18 cellular contexts compared by ENCODE assay signal in the genomic region with DNA sequence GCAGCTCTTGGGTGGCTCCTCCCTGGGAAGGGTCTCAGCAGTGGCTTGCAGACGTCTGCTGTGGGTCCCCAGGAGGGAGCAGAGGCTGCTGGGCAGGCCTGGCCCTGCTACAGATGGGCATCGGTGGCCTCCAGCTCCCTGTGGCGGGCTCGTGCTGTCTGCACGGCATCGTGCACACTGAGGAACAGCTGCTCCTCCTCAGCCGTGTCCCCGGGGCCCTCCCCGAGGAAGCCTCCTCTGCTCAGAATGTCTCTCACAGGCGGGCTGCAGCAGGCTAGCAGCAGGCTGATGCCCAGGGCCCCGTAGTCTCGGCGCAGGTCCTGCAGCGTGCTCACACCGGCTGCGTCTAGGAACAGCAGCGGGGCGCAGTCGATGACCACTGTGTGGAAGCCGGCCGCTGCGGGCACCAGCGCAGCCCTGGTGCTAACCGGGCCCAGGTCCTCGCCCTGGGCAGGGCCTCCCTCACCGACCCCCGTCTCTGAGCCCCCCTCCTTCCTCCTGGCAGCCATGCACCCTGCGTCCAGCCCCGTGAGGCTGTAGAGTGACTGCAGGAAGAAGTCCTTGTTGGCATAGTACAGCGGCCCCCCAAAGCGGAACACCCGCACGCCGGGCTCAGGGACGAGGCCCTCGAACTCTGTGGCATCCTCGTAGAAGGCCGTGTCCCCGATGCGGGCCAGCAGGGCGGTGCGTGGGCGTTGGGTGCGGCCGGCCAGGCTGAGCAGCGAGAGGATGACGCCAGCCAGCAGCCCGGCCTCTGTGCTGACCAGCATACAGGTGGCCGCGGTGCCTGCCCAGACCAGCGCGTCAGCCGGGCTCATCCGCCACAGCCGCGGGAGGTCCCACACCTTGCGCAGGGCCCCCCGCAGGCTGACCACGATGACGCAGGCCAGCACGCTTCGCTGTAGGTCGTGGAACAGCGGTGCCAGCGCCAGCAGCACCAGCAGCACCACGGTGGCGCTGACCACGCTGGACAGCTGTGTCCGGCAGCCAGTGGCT. TPM values are rescaled to one million over a fixed set of nuclear protein-coding genes. Genes with fewer than 3 reads are reported as not detected.
"Had no signal": no experiment of that assay in that cellular context is flagged by ENCODE, and none has a peak within 500 bp of the region (broad histone marks: within the 10 kb centered on the region; RNA-seq: fewer than 3 reads in every experiment).

No MANE protein-coding gene starts in this region.

- H3K27me3 ChIP-seq: gastrocnemius medialis, tibial artery, vagina had no signal

- H3K27ac Mint-ChIP-seq: activated CD4-positive, alpha-beta T cell treated with anti-CD3 and anti-CD28 coated beads, Interleukin-2, amount 10 ng/mL, durations not matched to agents 24 days and 14 days; activated naive CD4-positive, alpha-beta T cell treated with anti-CD3 and anti-CD28 coated beads for 36 hours; activated T-helper 1 cell treated with anti-CD3 and anti-CD28 coated beads, Interleukin-12 subunit alpha, Interleukin-12 subunit beta, Interleukin-2, Interleukin-4 antibody, amounts not matched to agents 30 ng/mL and 10 ng/mL and 1 ng/mL, durations not matched to agents 14 hours and 24 hours and 36 hours; stimulated activated naive B cell treated with anti-CD40 and anti-IgM and Interleukin-4, amounts not matched to agents 10 μg/mL and 1 μg/mL and 100 μg/mL, for 72 hours had no signal

- H3K79me2 ChIP-seq: parathyroid adenoma had no signal

- H3K36me3 Mint-ChIP-seq: naive B cell had no signal

- H3K9me3 Mint-ChIP-seq: activated CD4-positive, alpha-beta T cell treated with anti-CD3 and anti-CD28 coated beads, Interleukin-2, amount 10 ng/mL, durations not matched to agents 24 days and 14 days; activated naive CD4-positive, alpha-beta T cell treated with anti-CD3 and anti-CD28 coated beads for 36 hours; activated T-helper 1 cell treated with anti-CD3 and anti-CD28 coated beads, Interleukin-12 subunit alpha, Interleukin-12 subunit beta, Interleukin-2, Interleukin-4 antibody, amounts not matched to agents 30 ng/mL and 10 ng/mL and 1 ng/mL, durations not matched to agents 14 hours and 24 hours and 36 hours; naive B cell; stimulated activated naive B cell treated with anti-CD40 and anti-IgM and Interleukin-4, amounts not matched to agents 10 μg/mL and 1 μg/mL and 100 μg/mL, for 72 hours had no signal

- H3K4me3 ChIP-seq: gastrocnemius medialis, skin epidermis, tibial artery had no signal

- H3K9me3 ChIP-seq: gastrocnemius medialis, tibial artery, vagina had no signal

- H3K27me3 Mint-ChIP-seq: activated CD4-positive, alpha-beta T cell treated with anti-CD3 and anti-CD28 coated beads, Interleukin-2, amount 10 ng/mL, durations not matched to agents 24 days and 14 days; naive B cell; stimulated activated naive B cell treated with anti-CD40 and anti-IgM and Interleukin-4, amounts not matched to agents 10 μg/mL and 1 μg/mL and 100 μg/mL, for 72 hours had no signal

- H2AFZ ChIP-seq: parathyroid adenoma had no signal

- FAIRE-seq: astrocyte, bronchial epithelial cell had no signal

- ATAC-seq: activated CD8-positive, alpha-beta T cell treated with anti-CD3 and anti-CD28 coated beads, Interleukin-2, amount 10 ng/mL, durations not matched to agents 7 days and 5 days; gastrocnemius medialis; stimulated activated naive B cell treated with anti-CD40 and anti-IgM and Interleukin-4, amounts not matched to agents 10 μg/mL and 1 μg/mL and 100 μg/mL, for 72 hours had no signal

- H3K27ac ChIP-seq: epithelial cell of prostate, gastrocnemius medialis, parathyroid adenoma, skin epidermis, tibial artery, vagina had no signal

- H3K36me3 ChIP-seq: vagina had no signal

- H3K9ac ChIP-seq: parathyroid adenoma had no signal

- DNase-seq: activated CD4-positive, alpha-beta T cell treated with anti-CD3 and anti-CD28 coated beads, Interleukin-2, amount 10 ng/mL, durations not matched to agents 24 days and 14 days; activated CD4-positive, CD25-positive, alpha-beta regulatory T cell; activated CD8-positive, alpha-beta T cell treated with anti-CD3 and anti-CD28 coated beads, Interleukin-2, amount 10 ng/mL, durations not matched to agents 7 days and 5 days; activated naive CD4-positive, alpha-beta T cell treated with anti-CD3 and anti-CD28 coated beads for 36 hours; gastrocnemius medialis; mammary epithelial cell; naive B cell; stimulated activated CD4-positive, alpha-beta T cell treated with anti-CD3 and anti-CD28 coated beads, Interleukin-15, amount 100 ng/mL, for 24 hours; stimulated activated CD4-positive, alpha-beta T cell treated with anti-CD3 and anti-CD28 coated beads, Interleukin-4, amount 100 ng/mL, for 1 hour; stimulated activated naive B cell treated with anti-CD40 and anti-IgM and Interleukin-4, amounts not matched to agents 10 μg/mL and 1 μg/mL and 100 μg/mL, for 72 hours; tibial artery had no signal

RNA-seq across cellular contexts. Expression of a gene that starts 4.2 kb away (rescaled TPM):
- total RNA-seq: activated CD4-positive, alpha-beta T cell treated with anti-CD3 and anti-CD28 coated beads, Interleukin-2, amount 10 ng/mL, durations not matched to agents 24 days and 14 days; activated naive CD4-positive, alpha-beta T cell treated with anti-CD3 and anti-CD28 coated beads for 36 hours; mammary epithelial cell had no signal
- polyA plus RNA-seq: mammary epithelial cell had no signal
